In genomic region chr15:92914768-92915221, GRCh38 we compare ENCODE assay signal across 8 cellular contexts. TPM values are rescaled to one million over a fixed set of nuclear protein-coding genes. Genes with fewer than 3 reads are reported as not detected.
DNase-seq lines count a peak whose midpoint lies in the region; ATAC-seq, FAIRE-seq and TF ChIP-seq lines count a peak whose summit lies in the region.

No MANE protein-coding gene starts in this region.

- no TSS peak for BruUV-seq in GM12878 (replicated peaks; lab: Mats Ljungman, UMichigan)

- H4K20me1 ChIP-seq in GM12878 (ENCODE audit: control insufficient read depth, insufficient read depth) = no peaks in the 10 kb centered on the region

- peak overlapping the region; percentile 83 to 100 (median 100) for H3K27ac Mint-ChIP-seq in naive thymus-derived CD8-positive, alpha-beta T cell

- H3K9me3 Mint-ChIP-seq in naive thymus-derived CD8-positive, alpha-beta T cell = no peaks in the 10 kb centered on the region

- POLR2A ChIA-PET in GM12878 (lab: Charles Lee) = interaction anchor here (0.6 to 14.3 kb wide), 9 partner anchors 10 to 106 kb away, joined by 3 to 184 read pairs (median 8); partner anchors contain the start of gene CHD2
- POLR2A ChIA-PET in naive thymus-derived CD8-positive, alpha-beta T cell (lab: Charles Lee) = interaction anchor here (0.7 to 11.4 kb wide), 13 partner anchors 10 to 117 kb away, joined by 3 to 199 read pairs (median 8); partner anchors contain the start of gene CHD2

- TF ChIP-seq POLR2A in GM12878 (IDR thresholded peaks at IDR 0.05; ENCODE audit: low read depth, low read length) (no peak), GM12892 (IDR thresholded peaks at IDR 0.05; ENCODE audit: low read depth, low read length) (no peak)

- no peak overlapping the region for H2AFZ ChIP-seq in GM12878 (ENCODE audit: control insufficient read depth, low read depth, low read length)

- peak overlapping the region; percentile 49 for H3K4me2 ChIP-seq in GM12878 (ENCODE audit: control insufficient read depth, insufficient read depth)

- DNase-seq in GM12878 (ENCODE audit: low read depth, low spot score) (no peak), GM12892 (ENCODE audit: insufficient read length) (no peak), NCI-H748 (lab: John Stamatoyannopoulos, UW; ENCODE audit: unreplicated experiment) (no peak), medulla oblongata (ENCODE audit: extremely low spot score) (no peak), NCI-H82 treated with DMSO at 0.1 percent for 48 hours (lab: John Stamatoyannopoulos, UW; ENCODE audit: unreplicated experiment) (no peak)
- peak in 4 of 10 donors; percentile 47 to 73 (median 69) for DNase-seq in naive thymus-derived CD8-positive, alpha-beta T cell

- peak overlapping the region; percentile 67 for H3K27ac ChIP-seq in GM12878 (ENCODE audit: control insufficient read depth, insufficient read depth)

- no peak for TF ChIP-seq CTCF in GM12878 (IDR thresholded peaks at IDR 0.05 in 2 of 3, conservative IDR thresholded peaks at IDR 0.05 in 1 of 3; ENCODE audit: control insufficient read depth in 2 of 3, extremely low read depth in 1 of 3, insufficient read depth in 1 of 3, low read depth in 3 of 3, low read length in 3 of 3)

- H3K9me3 ChIP-seq in GM12878 (replicated peaks; ENCODE audit: control insufficient read depth, insufficient read depth, low read length) = no peaks in the 10 kb centered on the region; the same call in 1 of the 3 replicates

- peaks cover 39 to 93% (median 81%) of the 10 kb centered on the region in 4 donors for H3K4me1 Mint-ChIP-seq in naive thymus-derived CD8-positive, alpha-beta T cell

- peak; percentile 58 for ATAC-seq in GM18511 (IDR thresholded peaks at IDR 0.05; ENCODE audit: unreplicated experiment)
- ATAC-seq in HG03432 (IDR thresholded peaks at IDR 0.05; ENCODE audit: unreplicated experiment) = peak; percentile 58
- ATAC-seq in GM12878 = peak; percentile 76
- ATAC-seq in naive thymus-derived CD8-positive, alpha-beta T cell = peak; percentile 67 to 85

- peak overlapping the region; percentile 43 for H3K4me3 ChIP-seq in GM12878

- H3K79me2 ChIP-seq in GM12878 (ENCODE audit: control insufficient read depth, insufficient read depth, low read length) = peaks cover 96% of the 10 kb centered on the region

- SMC1A ChIA-PET in GM12878 (lab: Charles Lee; ENCODE audit: uncharacterized antibody, unreplicated experiment) = interaction anchor here (1.3 to 12.8 kb wide), 13 partner anchors 9 to 118 kb away, joined by 3 to 150 read pairs (median 12); partner anchors contain the start of gene CHD2

- peaks cover 3 to 29% of the 10 kb centered on the region in 2 experiments for H3K36me3 ChIP-seq in GM12878 (ENCODE audit: control insufficient read depth in 2 of 2, insufficient read depth in 2 of 2, low read length in 1 of 2)

- in situ Hi-C loops in GM12878 (cut with MboI) = loop anchor here (5.0 to 10.0 kb wide), 2 partner anchors 107 to 260 kb away; partner anchors contain the start of gene FAM174B

- H3K36me3 Mint-ChIP-seq in naive thymus-derived CD8-positive, alpha-beta T cell = peaks cover 0 to 32% (median 18%) of the 10 kb centered on the region in 3 donors

- peaks cover 25% of the 10 kb centered on the region for H3K4me1 ChIP-seq in GM12878 (ENCODE audit: control insufficient read depth, insufficient read depth, low read length)

- H3K4me3 Mint-ChIP-seq in naive thymus-derived CD8-positive, alpha-beta T cell = peak overlapping the region; percentile 82 to 97 (median 92)

- H3K27me3 Mint-ChIP-seq in naive thymus-derived CD8-positive, alpha-beta T cell = no peaks in the 10 kb centered on the region

- CTCF ChIA-PET in GM12878 (lab: Yijun Ruan, JAX) = interaction anchor here (1.1 to 9.4 kb wide), 12 partner anchors 9 to 117 kb away, joined by 3 to 126 read pairs (median 6); partner anchors contain the start of gene CHD2

- TF ChIP-seq EP300 in GM12878 (IDR thresholded peaks at IDR 0.05; ENCODE audit: borderline replicate concordance in 1 of 2, control insufficient read depth in 1 of 2, low read depth in 2 of 2, low read length in 2 of 2) = no peak

- intact Hi-C loops in GM12878 (cut with micrococcal nuclease; ENCODE audit: unreplicated experiment) = loop anchor here (10.0 kb wide), 1 partner anchor 250 kb away; no protein-coding TSS in a partner anchor

- RAD21 ChIA-PET in GM12878 (lab: Charles Lee; ENCODE audit: unreplicated experiment) = interaction anchor here (0.7 to 10.9 kb wide), 13 partner anchors 11 to 117 kb away, joined by 3 to 128 read pairs (median 10); partner anchors contain the start of gene CHD2

- H3K27me3 ChIP-seq in GM12878 (replicated peaks in 1 of 2; ENCODE audit: control insufficient read depth in 2 of 2, insufficient read depth in 2 of 2, low read length in 1 of 2) = no peaks in the 10 kb centered on the region

- FAIRE-seq in GM12878 (lab: Jason Lieb, UNC) (no peak), GM12892 (lab: Jason Lieb, UNC) (no peak)

- no peak for TF ChIP-seq RAD21 in GM12878 (IDR thresholded peaks at IDR 0.05; ENCODE audit: insufficient read depth, low read depth, low read length)

- H3K9ac ChIP-seq in GM12878 (ENCODE audit: control insufficient read depth, insufficient read depth, low read length) = 0 out of 2 replicates have a peak overlapping the region, but pooled peaks have one; percentile 4

- 4% methylated on average over 4 of the region's 4 CpGs for WGBS in GM12878 (ENCODE audit: insufficient coverage, insufficient replicate concordance, low lambda C conversion rate, missing lambda C conversion rate)

TF ChIP-seq in GM12878, 131 proteins besides CTCF, POLR2A, EP300 and RAD21:
- TF ChIP-seq HDGF (IDR thresholded peaks at IDR 0.05) (no peak), MLLT1 (IDR thresholded peaks at IDR 0.05) (peak; percentile 46; the same call in 1 of the 2 replicates), SRF (IDR thresholded peaks at IDR 0.05; ENCODE audit: low read depth in 2 of 2, low read length in 2 of 2) (peak in 1 of 2 experiments; percentile 43; a peak in 1 of 4 replicates), POLR2AphosphoS2 (IDR thresholded peaks at IDR 0.05; ENCODE audit: low read depth, low read length) (no peak)
TF ChIP-seq in GM12878: peak in this region for 2.

RNA-seq across cellular contexts. Expression of gene CHD2, which starts 14.7 kb away (rescaled TPM):
- 881 and 884 TPM in 2 replicates for total RNA-seq in GM12878 (2013; cell fraction: nucleolus; rRNA removed)
- 57.4 and 74.4 TPM in 2 replicates for total RNA-seq in GM12878 (2014; rRNA removed)
- 64.6 and 74.9 TPM in 2 replicates for total RNA-seq in GM12878 (2014; rRNA removed; fragmentation: Illumina TruSeq; extraction: Trizol)
- 77.0 and 87.4 TPM in 2 replicates for total RNA-seq in GM12878 (2021)
- 50.2 TPM for polyA plus RNA-seq in GM12878 (2011; ENCODE audit: low read depth)
- 94.7 and 100 TPM in 2 replicates for polyA plus RNA-seq in GM12878 (2011; rRNA removed)
- 65.9 and 93.5 TPM in 2 replicates for polyA plus RNA-seq in GM12878 (2011; cell fraction: cytosol; rRNA removed)
- 175 and 192 TPM in 2 replicates for polyA plus RNA-seq in GM12878 (2011; cell fraction: nucleus; rRNA removed)
- polyA plus RNA-seq in GM12878 (2012) = 64.4 and 66.3 TPM in 2 replicates
- 88.0 and 102 TPM in 2 replicates for polyA plus RNA-seq in GM12878 (2014; fragmentation: Illumina TruSeq; extraction: Trizol)
- polyA plus RNA-seq in GM12878 (2014; fragmentation: Nextera tagmentation; extraction: Ambion mirVana) = 10 to 100 TPM; 38.1 to 42.8 TPM
- 59.8 and 69.9 TPM in 2 replicates for polyA plus RNA-seq in GM12878 (2014; rRNA removed)
- 10 to 100 TPM; 53.6 to 62.0 TPM for polyA plus RNA-seq in GM12878 (2016; fragmentation: Nextera tagmentation; extraction: Ambion mirVana)
- polyA minus RNA-seq in GM12878 (2011; rRNA and poly(A)+ RNA removed) = 113 and 149 TPM in 2 replicates
- polyA minus RNA-seq in GM12878 (2011; cell fraction: cytosol; rRNA and poly(A)+ RNA removed) = 40.9 and 46.5 TPM in 2 replicates
- polyA minus RNA-seq in GM12878 (2011; cell fraction: nucleus; rRNA and poly(A)+ RNA removed) = 297 and 397 TPM in 2 replicates
- total RNA-seq in naive thymus-derived CD8-positive, alpha-beta T cell = 100 to 1,000 TPM; 415 to 427 TPM
- polyA plus RNA-seq in naive thymus-derived CD8-positive, alpha-beta T cell = 100 to 1,000 TPM in 1 of 3 donors, 10 to 100 TPM in 2; 53.1 to 101 (median 68.1) TPM
- polyA plus RNA-seq in GM12892 (2012; ENCODE audit: missing spikeins) = 66.6 TPM
